2 cellular contexts compared by ENCODE assay signal in the genomic region with DNA sequence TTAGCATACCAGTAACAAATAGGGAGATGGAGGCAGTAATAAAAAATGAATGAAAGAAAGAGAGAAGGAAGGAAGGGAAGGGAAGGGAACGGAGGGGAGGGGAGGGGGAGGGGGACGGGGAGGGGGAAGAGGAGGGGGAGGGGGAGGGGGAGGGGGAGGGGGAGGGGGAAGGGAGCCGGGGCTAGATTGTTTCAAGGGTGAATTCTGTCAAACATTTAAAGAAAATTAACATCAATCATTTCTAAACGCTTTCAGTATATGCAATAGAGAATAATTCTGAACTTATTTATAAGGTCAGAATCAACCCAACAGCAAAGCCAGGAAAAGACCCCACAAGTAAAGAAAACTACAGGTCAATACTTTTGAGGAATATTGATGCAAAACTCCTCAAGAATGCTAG.
TF ChIP-seq lines count a peak whose summit lies in the region.

No MANE protein-coding gene starts in this region.

TF ChIP-seq in HepG2, 621 proteins besides CTCF, POLR2A, EP300 and RAD21 (continued from another document):
- TF ChIP-seq, protein P1, sequence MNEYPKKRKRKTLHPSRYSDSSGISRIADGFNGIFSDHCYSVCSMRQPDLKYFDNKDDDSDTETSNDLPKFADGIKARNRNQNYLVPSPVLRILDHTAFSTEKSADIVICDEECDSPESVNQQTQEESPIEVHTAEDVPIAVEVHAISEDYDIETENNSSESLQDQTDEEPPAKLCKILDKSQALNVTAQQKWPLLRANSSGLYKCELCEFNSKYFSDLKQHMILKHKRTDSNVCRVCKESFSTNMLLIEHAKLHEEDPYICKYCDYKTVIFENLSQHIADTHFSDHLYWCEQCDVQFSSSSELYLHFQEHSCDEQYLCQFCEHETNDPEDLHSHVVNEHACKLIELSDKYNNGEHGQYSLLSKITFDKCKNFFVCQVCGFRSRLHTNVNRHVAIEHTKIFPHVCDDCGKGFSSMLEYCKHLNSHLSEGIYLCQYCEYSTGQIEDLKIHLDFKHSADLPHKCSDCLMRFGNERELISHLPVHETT (CRISPR knock-in tag; conservative IDR thresholded peaks at IDR 0.05): no peak
- TF ChIP-seq RFXAP (CRISPR knock-in tag; IDR thresholded peaks at IDR 0.05; ENCODE audit: borderline replicate concordance): no peak
- TF ChIP-seq ZNF432 (CRISPR knock-in tag; IDR thresholded peaks at IDR 0.05; ENCODE audit: borderline replicate concordance): no peak
TF ChIP-seq in HepG2: peak in this region for 2.

TF ChIP-seq in K562, 482 proteins besides CTCF, POLR2A, EP300 and RAD21 (continued from another document):
- TF ChIP-seq, protein P2, sequence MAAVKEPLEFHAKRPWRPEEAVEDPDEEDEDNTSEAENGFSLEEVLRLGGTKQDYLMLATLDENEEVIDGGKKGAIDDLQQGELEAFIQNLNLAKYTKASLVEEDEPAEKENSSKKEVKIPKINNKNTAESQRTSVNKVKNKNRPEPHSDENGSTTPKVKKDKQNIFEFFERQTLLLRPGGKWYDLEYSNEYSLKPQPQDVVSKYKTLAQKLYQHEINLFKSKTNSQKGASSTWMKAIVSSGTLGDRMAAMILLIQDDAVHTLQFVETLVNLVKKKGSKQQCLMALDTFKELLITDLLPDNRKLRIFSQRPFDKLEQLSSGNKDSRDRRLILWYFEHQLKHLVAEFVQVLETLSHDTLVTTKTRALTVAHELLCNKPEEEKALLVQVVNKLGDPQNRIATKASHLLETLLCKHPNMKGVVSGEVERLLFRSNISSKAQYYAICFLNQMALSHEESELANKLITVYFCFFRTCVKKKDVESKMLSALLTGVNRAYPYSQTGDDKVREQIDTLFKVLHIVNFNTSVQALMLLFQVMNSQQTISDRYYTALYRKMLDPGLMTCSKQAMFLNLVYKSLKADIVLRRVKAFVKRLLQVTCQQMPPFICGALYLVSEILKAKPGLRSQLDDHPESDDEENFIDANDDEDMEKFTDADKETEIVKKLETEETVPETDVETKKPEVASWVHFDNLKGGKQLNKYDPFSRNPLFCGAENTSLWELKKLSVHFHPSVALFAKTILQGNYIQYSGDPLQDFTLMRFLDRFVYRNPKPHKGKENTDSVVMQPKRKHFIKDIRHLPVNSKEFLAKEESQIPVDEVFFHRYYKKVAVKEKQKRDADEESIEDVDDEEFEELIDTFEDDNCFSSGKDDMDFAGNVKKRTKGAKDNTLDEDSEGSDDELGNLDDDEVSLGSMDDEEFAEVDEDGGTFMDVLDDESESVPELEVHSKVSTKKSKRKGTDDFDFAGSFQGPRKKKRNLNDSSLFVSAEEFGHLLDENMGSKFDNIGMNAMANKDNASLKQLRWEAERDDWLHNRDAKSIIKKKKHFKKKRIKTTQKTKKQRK (IDR thresholded peaks at IDR 0.05; ENCODE audit: borderline replicate concordance, low read depth, low read length): no peak
- TF ChIP-seq CBX3 (IDR thresholded peaks at IDR 0.05; ENCODE audit: borderline replicate concordance in 1 of 2, low read length in 2 of 2) (no peak), MTA1 (IDR thresholded peaks at IDR 0.05; ENCODE audit: borderline replicate concordance) (no peak), PTBP1 (IDR thresholded peaks at IDR 0.05; ENCODE audit: low read depth, low read length) (no peak), PCBP1 (IDR thresholded peaks at IDR 0.05; ENCODE audit: low read depth, low read length, poor library complexity, severe bottlenecking) (peak; percentile 28), HNRNPK (IDR thresholded peaks at IDR 0.05; ENCODE audit: low read depth, low read length, poor library complexity, severe bottlenecking) (peak; percentile 44)
